ENCODE assay signal across 11 cellular contexts in the genomic region with DNA sequence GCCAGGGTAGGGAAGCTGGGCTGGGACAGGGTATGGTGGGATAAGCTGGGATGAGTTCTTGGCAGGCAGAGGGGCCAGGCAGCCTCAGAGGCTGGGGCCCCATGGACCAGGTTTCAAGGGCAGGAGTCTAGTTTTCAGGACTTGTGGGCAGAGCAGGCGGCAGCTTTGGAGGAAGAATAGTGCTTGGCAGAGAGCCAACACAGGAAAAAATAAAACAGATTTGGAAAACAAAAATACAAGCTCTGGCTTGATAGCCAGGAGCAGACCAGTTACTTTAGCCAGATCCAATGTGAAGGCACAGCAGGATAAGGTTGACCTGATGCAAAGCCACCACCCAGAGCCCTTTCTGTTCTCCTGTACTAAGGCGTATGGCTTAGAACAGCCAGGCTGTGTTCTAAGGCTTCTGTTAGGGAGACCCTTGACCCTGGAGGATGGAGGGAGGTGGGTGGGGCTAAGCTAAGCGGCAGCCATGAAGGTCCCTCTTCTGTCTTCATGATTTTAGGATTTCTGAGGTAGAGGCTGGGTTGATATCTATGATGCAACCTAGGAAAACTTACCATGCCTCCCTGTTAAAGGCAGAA. TPM values are rescaled to one million over a fixed set of nuclear protein-coding genes. Genes with fewer than 3 reads are reported as not detected.
DNase-seq lines count a peak whose midpoint lies in the region; ATAC-seq, FAIRE-seq and TF ChIP-seq lines count a peak whose summit lies in the region.
"Had no signal": no experiment of that assay in that cellular context is flagged by ENCODE, and none has a peak within 500 bp of the region (broad histone marks: within the 10 kb centered on the region; RNA-seq: fewer than 3 reads in every experiment).

No MANE protein-coding gene starts in this region.

- H3K27me3 ChIP-seq in GM12878 (replicated peaks in 1 of 2; ENCODE audit: control insufficient read depth in 2 of 2, insufficient read depth in 2 of 2, low read length in 1 of 2) = no peaks in the 10 kb centered on the region
- no peaks in the 10 kb centered on the region for H3K27me3 ChIP-seq in uterus
- H3K27me3 ChIP-seq: gastroesophageal sphincter had no signal

- 0 out of 2 replicates have a peak, but pooled peaks cover 6% of the 10 kb centered on the region for H3K36me3 ChIP-seq in KOPT-K1 (ENCODE audit: insufficient read depth, low read length)
- H3K36me3 ChIP-seq in GM12878 (ENCODE audit: control insufficient read depth in 2 of 2, insufficient read depth in 2 of 2, low read length in 1 of 2) = 0 out of 4 replicates have a peak, but pooled peaks cover 0 to 4% of the 10 kb centered on the region in 2 experiments
- H3K36me3 ChIP-seq in uterus = no peaks in the 10 kb centered on the region
- H3K36me3 ChIP-seq: gastroesophageal sphincter had no signal

- H3K9me3 ChIP-seq in KOPT-K1 (ENCODE audit: insufficient read depth, low read length, poor library complexity, severe bottlenecking) = no peaks in the 10 kb centered on the region
- H3K9me3 ChIP-seq in GM12878 (replicated peaks; ENCODE audit: control insufficient read depth, insufficient read depth, low read length) = no peaks in the 10 kb centered on the region
- no peaks in the 10 kb centered on the region for H3K9me3 ChIP-seq in uterus
- H3K9me3 ChIP-seq: gastroesophageal sphincter had no signal

- H3K4me1 ChIP-seq in GM12878 (ENCODE audit: control insufficient read depth, insufficient read depth, low read length) (peaks cover 59% of the 10 kb centered on the region), uterus (peaks cover 0 to 8% of the 10 kb centered on the region in 2 donors)

- H3K9ac ChIP-seq in GM12878 (ENCODE audit: control insufficient read depth, insufficient read depth, low read length) = no peak overlapping the region

- peaks cover 56% of the 10 kb centered on the region for H3K36me3 Mint-ChIP-seq in activated CD4-positive, alpha-beta T cell treated with anti-CD3 and anti-CD28 coated beads, Interleukin-2, amount 10 ng/mL, durations not matched to agents 7 days and 5 days (ENCODE audit: low read depth)

- peaks cover 96% of the 10 kb centered on the region for H3K79me2 ChIP-seq in GM12878 (ENCODE audit: control insufficient read depth, insufficient read depth, low read length)

- H2AFZ ChIP-seq in GM12878 (ENCODE audit: control insufficient read depth, low read depth, low read length) = no peak overlapping the region

- H3K27ac Mint-ChIP-seq in activated CD4-positive, alpha-beta T cell treated with anti-CD3 and anti-CD28 coated beads, Interleukin-2, amount 10 ng/mL, durations not matched to agents 7 days and 5 days = peak overlapping the region; percentile 36

- H3K4me3 ChIP-seq in GM12878 (no peak overlapping the region; the same call in 1 of the 2 replicates), uterus (no peak overlapping the region)
- H3K4me3 ChIP-seq: gastroesophageal sphincter had no signal

- intact Hi-C loops in GM12878 (cut with micrococcal nuclease; ENCODE audit: unreplicated experiment) = no loop called here
- intact Hi-C loops in uterus (cut with DNase I; ENCODE audit: low total_unique reads) = no loop called here

- no peak overlapping the region for H3K4me3 Mint-ChIP-seq in activated CD4-positive, alpha-beta T cell treated with anti-CD3 and anti-CD28 coated beads, Interleukin-2, amount 10 ng/mL, durations not matched to agents 7 days and 5 days

- H3K27ac ChIP-seq in KOPT-K1 (ENCODE audit: low read depth, low read length, poor library complexity, severe bottlenecking) (peak overlapping the region; percentile 3), GM12878 (ENCODE audit: control insufficient read depth, insufficient read depth) (no peak overlapping the region), uterus (no peak overlapping the region)
- H3K27ac ChIP-seq: gastroesophageal sphincter, WERI-Rb-1 had no signal

- no peak for FAIRE-seq in GM12878 (lab: Jason Lieb, UNC)
- no peak for FAIRE-seq in urothelium cell line (lab: Jason Lieb, UNC)
- FAIRE-seq: GM12892 had no signal

- ATAC-seq in GM12878 (no peak), omental fat pad (ENCODE audit: low FRiP score) (peak; percentile 9)
- ATAC-seq: gastroesophageal sphincter had no signal

- SMC1A ChIA-PET in GM12878 (lab: Charles Lee; ENCODE audit: uncharacterized antibody, unreplicated experiment) = interaction anchor here (0.7 to 2.0 kb wide), 5 partner anchors 9 to 76 kb away, joined by 3 to 9 read pairs (median 4); no protein-coding TSS in a partner anchor

- no peak for TF ChIP-seq RAD21 in GM12878 (IDR thresholded peaks at IDR 0.05; ENCODE audit: insufficient read depth, low read depth, low read length)

- no TSS peak for BruUV-seq in GM12878 (replicated peaks; lab: Mats Ljungman, UMichigan)

- no peaks in the 10 kb centered on the region for H4K20me1 ChIP-seq in GM12878 (ENCODE audit: control insufficient read depth, insufficient read depth)

- CTCF ChIA-PET in activated CD4-positive, alpha-beta T cell treated with anti-CD3 and anti-CD28 coated beads, Interleukin-2, amount 10 ng/mL, durations not matched to agents 7 days and 5 days (lab: Charles Lee) = interaction anchor here (1.0 to 5.5 kb wide), 3 partner anchors 7 to 20 kb away, joined by 4 to 37 read pairs (median 17); no protein-coding TSS in a partner anchor
- CTCF ChIA-PET in GM12878 (lab: Yijun Ruan, JAX) = interaction anchor here (0.6 to 2.1 kb wide), 3 partner anchors 9 to 18 kb away, joined by 3 to 9 read pairs (median 3); no protein-coding TSS in a partner anchor

- TF ChIP-seq EP300 in GM12878 (IDR thresholded peaks at IDR 0.05; ENCODE audit: borderline replicate concordance in 1 of 2, control insufficient read depth in 1 of 2, low read depth in 2 of 2, low read length in 2 of 2) = no peak

- no peaks in the 10 kb centered on the region for H3K9me3 Mint-ChIP-seq in activated CD4-positive, alpha-beta T cell treated with anti-CD3 and anti-CD28 coated beads, Interleukin-2, amount 10 ng/mL, durations not matched to agents 7 days and 5 days

- TF ChIP-seq CTCF in GM12878 (IDR thresholded peaks at IDR 0.05 in 2 of 3, conservative IDR thresholded peaks at IDR 0.05 in 1 of 3; ENCODE audit: control insufficient read depth in 2 of 3, extremely low read depth in 1 of 3, insufficient read depth in 1 of 3, low read depth in 3 of 3, low read length in 3 of 3) = no peak
- TF ChIP-seq CTCF in omental fat pad (IDR thresholded peaks at IDR 0.05) = no peak
- TF ChIP-seq CTCF in uterus (IDR thresholded peaks at IDR 0.05) = no peak

- no peak for DNase-seq in activated CD4-positive, alpha-beta T cell treated with anti-CD3 and anti-CD28 coated beads, Interleukin-2, amount 10 ng/mL, durations not matched to agents 7 days and 5 days
- DNase-seq in activated CD4-positive, alpha-beta T cell treated with anti-CD3 and anti-CD28 coated beads, Interleukin-2, amount 50 U/mL, for 1 hour = no peak
- DNase-seq in GM12878 (ENCODE audit: low read depth, low spot score) = no peak
- no peak for DNase-seq in omental fat pad (ENCODE audit: low spot score)
- no peak for DNase-seq in urothelium cell line (ENCODE audit: low spot score)
- no peak for DNase-seq in uterus
- DNase-seq in KG1 (lab: John Stamatoyannopoulos, UW) = no peak
- DNase-seq: WERI-Rb-1 had no signal

- in situ Hi-C loops in GM12878 (cut with MboI) = no loop called here

- POLR2A ChIA-PET in activated CD4-positive, alpha-beta T cell treated with anti-CD3 and anti-CD28 coated beads, Interleukin-2, amount 10 ng/mL, durations not matched to agents 7 days and 5 days (lab: Charles Lee) = no interaction called here
- POLR2A ChIA-PET in GM12878 (lab: Charles Lee) = interaction anchor here (0.5 to 0.7 kb wide), 3 partner anchors 103 to 344 kb away, joined by 3 to 4 read pairs (median 4); no protein-coding TSS in a partner anchor

- H3K4me1 Mint-ChIP-seq in activated CD4-positive, alpha-beta T cell treated with anti-CD3 and anti-CD28 coated beads, Interleukin-2, amount 10 ng/mL, durations not matched to agents 7 days and 5 days = peaks cover 88% of the 10 kb centered on the region

- WGBS in GM12878 (ENCODE audit: insufficient coverage, insufficient replicate concordance, low lambda C conversion rate, missing lambda C conversion rate) = 100% methylated on average over 3 of the region's 3 CpGs

- no peak for TF ChIP-seq POLR2A in GM12878 (IDR thresholded peaks at IDR 0.05; ENCODE audit: low read depth, low read length)
- TF ChIP-seq POLR2A in uterus (IDR thresholded peaks at IDR 0.05) = no peak

- peak overlapping the region; percentile 23; the same call in 1 of the 2 replicates for H3K4me2 ChIP-seq in GM12878 (ENCODE audit: control insufficient read depth, insufficient read depth)

- no peaks in the 10 kb centered on the region for H3K27me3 Mint-ChIP-seq in activated CD4-positive, alpha-beta T cell treated with anti-CD3 and anti-CD28 coated beads, Interleukin-2, amount 10 ng/mL, durations not matched to agents 7 days and 5 days

- RAD21 ChIA-PET in GM12878 (lab: Charles Lee; ENCODE audit: unreplicated experiment) = interaction anchor here (1.1 kb wide), 1 partner anchor 12 kb away, joined by 3 read pairs; no protein-coding TSS in a partner anchor

RNA-seq across cellular contexts. Expression of gene TRAF5, which starts 5.5 kb away (rescaled TPM):
- 10 to 100 TPM; 64.5 to 65.6 TPM for total RNA-seq in activated CD4-positive, alpha-beta T cell treated with anti-CD3 and anti-CD28 coated beads, Interleukin-2, amount 10 ng/mL, durations not matched to agents 7 days and 5 days
- total RNA-seq in GM12878 (2013; cell fraction: nucleolus; rRNA removed) = 149 and 152 TPM in 2 replicates
- total RNA-seq in GM12878 (2014; rRNA removed) = 35.3 and 36.1 TPM in 2 replicates
- total RNA-seq in GM12878 (2014; rRNA removed; fragmentation: Illumina TruSeq; extraction: Trizol) = 25.0 and 26.5 TPM in 2 replicates
- total RNA-seq in GM12878 (2021) = 25.7 and 27.6 TPM in 2 replicates
- polyA plus RNA-seq in GM12878 (2011; ENCODE audit: low read depth) = 17.0 TPM
- polyA plus RNA-seq in GM12878 (2011; rRNA removed) = 36.5 and 49.7 TPM in 2 replicates
- polyA plus RNA-seq in GM12878 (2011; cell fraction: cytosol; rRNA removed) = 23.0 TPM in 2 replicates
- 96.9 and 102 TPM in 2 replicates for polyA plus RNA-seq in GM12878 (2011; cell fraction: nucleus; rRNA removed)
- polyA plus RNA-seq in GM12878 (2012) = 18.6 and 25.1 TPM in 2 replicates
- 36.4 and 48.6 TPM in 2 replicates for polyA plus RNA-seq in GM12878 (2014; fragmentation: Illumina TruSeq; extraction: Trizol)
- polyA plus RNA-seq in GM12878 (2014; fragmentation: Nextera tagmentation; extraction: Ambion mirVana) = 10 to 100 TPM; 10.6 to 11.8 TPM
- 30.8 and 34.4 TPM in 2 replicates for polyA plus RNA-seq in GM12878 (2014; rRNA removed)
- 10 to 100 TPM; 16.7 to 19.7 TPM for polyA plus RNA-seq in GM12878 (2016; fragmentation: Nextera tagmentation; extraction: Ambion mirVana)
- polyA minus RNA-seq in GM12878 (2011; rRNA and poly(A)+ RNA removed) = 24.5 and 25.3 TPM in 2 replicates
- 8.7 and 9.8 TPM in 2 replicates for polyA minus RNA-seq in GM12878 (2011; cell fraction: cytosol; rRNA and poly(A)+ RNA removed)
- polyA minus RNA-seq in GM12878 (2011; cell fraction: nucleus; rRNA and poly(A)+ RNA removed) = 45.0 and 64.3 TPM in 2 replicates
- 10 to 100 TPM; 14.8 to 24.5 (median 18.7) TPM for total RNA-seq in omental fat pad
- total RNA-seq in uterus = 10 to 100 TPM; 17.1 to 98.6 (median 53.3) TPM
